15 cellular contexts compared by ENCODE assay signal in the genomic region with DNA sequence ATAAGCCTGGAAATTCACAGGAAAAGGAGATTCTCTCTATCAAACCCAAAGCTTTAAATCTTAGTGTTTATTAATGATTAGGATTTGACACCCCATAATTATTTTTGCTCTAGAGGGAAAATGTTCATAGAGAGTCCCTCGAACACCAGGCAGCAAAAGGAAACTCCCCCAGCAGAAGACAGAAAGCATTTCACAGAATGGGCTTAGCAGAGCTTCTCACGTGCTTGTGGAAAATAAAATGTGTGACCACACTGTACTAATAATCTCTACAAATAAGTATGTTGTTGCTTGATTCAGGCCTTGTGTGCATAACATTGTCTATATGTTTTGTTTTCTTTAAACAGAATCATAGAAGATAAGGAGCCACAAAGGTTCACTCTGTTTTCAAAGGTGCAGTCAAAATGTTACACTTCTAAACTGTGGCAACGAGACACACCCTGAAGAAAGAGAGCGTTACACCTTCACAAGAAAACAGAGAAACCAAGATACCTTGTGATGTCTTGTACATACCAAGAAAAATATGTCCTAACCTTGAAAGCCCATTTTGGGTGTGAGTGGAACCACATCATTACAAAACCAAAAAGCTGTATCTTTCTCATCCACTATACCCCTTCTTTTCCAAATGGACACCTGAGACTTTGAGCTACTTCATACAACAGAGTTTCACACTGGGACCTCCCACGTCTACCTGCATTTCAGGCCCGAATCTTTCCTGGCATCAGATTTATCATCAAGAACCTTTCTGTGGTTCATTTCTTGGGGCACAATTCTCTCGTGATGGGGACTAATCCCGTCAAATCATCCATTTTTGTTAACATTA.
DNase-seq lines count a peak whose midpoint lies in the region; ATAC-seq and TF ChIP-seq lines count a peak whose summit lies in the region.
"Had no signal": no experiment of that assay in that cellular context is flagged by ENCODE, and none has a peak within 500 bp of the region (broad histone marks: within the 10 kb centered on the region; RNA-seq: fewer than 3 reads in every experiment).

No MANE protein-coding gene starts in this region.

- peak overlapping the region; percentile 99 for H3K27ac Mint-ChIP-seq in activated naive CD4-positive, alpha-beta T cell treated with anti-CD3 and anti-CD28 coated beads, Interleukin-2, amount 10 ng/mL, durations not matched to agents 7 days and 5 days
- H3K27ac Mint-ChIP-seq in activated B cell treated with CpG ODN at 0.5 μM for 24 hours: no peak overlapping the region
- H3K27ac Mint-ChIP-seq in immature natural killer cell: peak overlapping the region; percentile 89 to 100 (median 98)

- peak; percentile 32 for DNase-seq in activated naive CD4-positive, alpha-beta T cell treated with anti-CD3 and anti-CD28 coated beads, Interleukin-2, amount 10 ng/mL, durations not matched to agents 7 days and 5 days
- DNase-seq in activated naive CD4-positive, alpha-beta T cell (lab: John Stamatoyannopoulos, UW): no peak
- DNase-seq in activated B cell treated with CpG ODN at 0.5 μM for 24 hours (no peak), immature natural killer cell (peak; percentile 62 to 78 (median 75)), upper lobe of right lung (no peak), nucleus accumbens (lab: John Stamatoyannopoulos, UW) (no peak)
- DNase-seq: effector CD4-positive, alpha-beta T cell; head of caudate nucleus; KG1; NCI-H1105 treated with DMSO at 0.1 percent for 48 hours had no signal

- no peaks in the 10 kb centered on the region for H3K4me1 ChIP-seq in upper lobe of right lung

- H3K4me3 ChIP-seq in upper lobe of right lung: no peak overlapping the region
- H3K4me3 ChIP-seq: SK-N-MC had no signal

- intact Hi-C loops in activated B cell treated with CpG ODN at 0.5 μM for 24 hours (cut with micrococcal nuclease) (no loop called here), upper lobe of right lung (cut with DNase I) (no loop called here)

- no peak for ATAC-seq in activated B cell treated with CpG ODN at 0.5 μM for 24 hours (ENCODE audit: low read depth)
- peak; percentile 33 for ATAC-seq in upper lobe of right lung
- ATAC-seq in GM21447 (IDR thresholded peaks at IDR 0.05; ENCODE audit: unreplicated experiment): no peak
- ATAC-seq in HG02678 (IDR thresholded peaks at IDR 0.05; ENCODE audit: unreplicated experiment): no peak
- ATAC-seq: Panc1 had no signal

- TF ChIP-seq CTCF in activated B cell treated with CpG ODN at 0.5 μM for 24 hours (IDR thresholded peaks at IDR 0.05) (no peak), upper lobe of right lung (IDR thresholded peaks at IDR 0.05) (no peak)

- H3K27me3 ChIP-seq in upper lobe of right lung: no peaks in the 10 kb centered on the region

- no peaks in the 10 kb centered on the region for H3K36me3 ChIP-seq in upper lobe of right lung

- H3K36me3 Mint-ChIP-seq in activated naive CD4-positive, alpha-beta T cell treated with anti-CD3 and anti-CD28 coated beads, Interleukin-2, amount 10 ng/mL, durations not matched to agents 7 days and 5 days: peaks cover 21% of the 10 kb centered on the region
- H3K36me3 Mint-ChIP-seq in activated B cell treated with CpG ODN at 0.5 μM for 24 hours (ENCODE audit: low read depth): no peaks in the 10 kb centered on the region
- peaks cover 0 to 2% (median 0%) of the 10 kb centered on the region in 3 donors for H3K36me3 Mint-ChIP-seq in immature natural killer cell

- peaks cover 87% of the 10 kb centered on the region for H3K4me1 Mint-ChIP-seq in activated naive CD4-positive, alpha-beta T cell treated with anti-CD3 and anti-CD28 coated beads, Interleukin-2, amount 10 ng/mL, durations not matched to agents 7 days and 5 days
- peaks cover 52% of the 10 kb centered on the region for H3K4me1 Mint-ChIP-seq in activated B cell treated with CpG ODN at 0.5 μM for 24 hours
- H3K4me1 Mint-ChIP-seq in immature natural killer cell: peaks cover 82 to 88% of the 10 kb centered on the region in 2 donors
- H3K4me1 Mint-ChIP-seq: neural crest cell had no signal

- H3K9me3 Mint-ChIP-seq in activated naive CD4-positive, alpha-beta T cell treated with anti-CD3 and anti-CD28 coated beads, Interleukin-2, amount 10 ng/mL, durations not matched to agents 7 days and 5 days: peaks cover 4% of the 10 kb centered on the region
- H3K9me3 Mint-ChIP-seq in activated B cell treated with CpG ODN at 0.5 μM for 24 hours (no peaks in the 10 kb centered on the region), immature natural killer cell (no peaks in the 10 kb centered on the region)
- H3K9me3 Mint-ChIP-seq: neural crest cell had no signal

- H3K27ac ChIP-seq in upper lobe of right lung: no peak overlapping the region
- H3K27ac ChIP-seq: SK-N-MC had no signal

- POLR2A ChIA-PET in activated B cell treated with CpG ODN at 0.5 μM for 24 hours (lab: Charles Lee): interaction anchor here (1.1 kb wide), 1 partner anchor 248 kb away, joined by 4 read pairs; no protein-coding TSS in a partner anchor

- H3K27me3 Mint-ChIP-seq in activated naive CD4-positive, alpha-beta T cell treated with anti-CD3 and anti-CD28 coated beads, Interleukin-2, amount 10 ng/mL, durations not matched to agents 7 days and 5 days: no peaks in the 10 kb centered on the region
- H3K27me3 Mint-ChIP-seq in activated B cell treated with CpG ODN at 0.5 μM for 24 hours: no peaks in the 10 kb centered on the region
- H3K27me3 Mint-ChIP-seq in immature natural killer cell (ENCODE audit: low read depth in 3 of 3): peaks cover 14 to 24% (median 15%) of the 10 kb centered on the region in 3 donors

- H3K4me3 Mint-ChIP-seq in activated naive CD4-positive, alpha-beta T cell treated with anti-CD3 and anti-CD28 coated beads, Interleukin-2, amount 10 ng/mL, durations not matched to agents 7 days and 5 days: peak overlapping the region; percentile 45
- peak overlapping the region; percentile 8 for H3K4me3 Mint-ChIP-seq in activated B cell treated with CpG ODN at 0.5 μM for 24 hours
- H3K4me3 Mint-ChIP-seq in immature natural killer cell: peak overlapping the region; percentile 60 to 90 (median 81)
- H3K4me3 Mint-ChIP-seq: neural crest cell had no signal

- CTCF ChIA-PET in activated naive CD4-positive, alpha-beta T cell treated with anti-CD3 and anti-CD28 coated beads, Interleukin-2, amount 10 ng/mL, durations not matched to agents 7 days and 5 days (lab: Charles Lee): interaction anchor here (0.6 to 2.3 kb wide), 8 partner anchors 10 to 219 kb away, joined by 3 to 13 read pairs (median 4); no protein-coding TSS in a partner anchor
- CTCF ChIA-PET in activated B cell treated with CpG ODN at 0.5 μM for 24 hours (lab: Charles Lee): no interaction called here

- H3K9me3 ChIP-seq in upper lobe of right lung: no peaks in the 10 kb centered on the region

Comparison
In these comparisons a context has a peak if more than half of its experiments do, and no peak if none do; other contexts are left out.
1. DNase-seq: peak in activated naive CD4-positive, alpha-beta T cell treated with anti-CD3 and anti-CD28 coated beads, Interleukin-2, amount 10 ng/mL, durations not matched to agents 7 days and 5 days (single experiment) and immature natural killer cell (3 of 3); none in activated naive CD4-positive, alpha-beta T cell (0 of 4), activated B cell treated with CpG ODN at 0.5 μM for 24 hours (single experiment), upper lobe of right lung (single experiment) and nucleus accumbens (0 of 56).
2. H3K4me3 Mint-ChIP-seq: peak in every context shown above with its lines; median percentile 81 in immature natural killer cell; 45 in activated naive CD4-positive, alpha-beta T cell treated with anti-CD3 and anti-CD28 coated beads, Interleukin-2, amount 10 ng/mL, durations not matched to agents 7 days and 5 days; 8 in activated B cell treated with CpG ODN at 0.5 μM for 24 hours.